Comparison of ENCODE assay signal across 11 cellular contexts in the genomic region with DNA sequence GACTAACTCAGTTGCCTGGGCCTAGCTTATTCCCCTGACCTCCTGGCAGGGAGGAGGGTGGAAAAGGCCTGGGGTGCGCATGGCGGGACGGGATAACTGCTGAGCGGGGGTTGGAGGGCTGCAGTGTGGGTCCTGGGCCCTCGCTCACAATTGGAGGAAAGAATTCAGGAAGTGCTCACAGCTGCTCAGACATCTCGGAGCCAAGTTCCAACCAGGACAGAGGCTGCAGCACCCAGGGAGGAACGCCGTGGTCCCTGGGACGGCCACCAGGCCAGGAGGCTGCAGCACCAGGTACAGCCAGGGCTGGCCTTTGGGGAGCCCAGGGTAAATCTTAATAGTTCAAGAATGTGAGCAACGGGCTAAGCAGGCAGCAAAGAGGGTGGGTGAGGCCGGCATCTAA. TPM values are rescaled to one million over a fixed set of nuclear protein-coding genes. Genes with fewer than 3 reads are reported as not detected.
DNase-seq lines count a peak whose midpoint lies in the region; ATAC-seq and TF ChIP-seq lines count a peak whose summit lies in the region.
"Had no signal": no experiment of that assay in that cellular context is flagged by ENCODE, and none has a peak within 500 bp of the region (broad histone marks: within the 10 kb centered on the region; RNA-seq: fewer than 3 reads in every experiment).

A gene with protein sequence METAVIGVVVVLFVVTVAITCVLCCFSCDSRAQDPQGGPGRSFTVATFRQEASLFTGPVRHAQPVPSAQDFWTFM (plus strand): TSS at position 217 of the 400 bp plus-strand sequence. CDS start 974 bp downstream, outside the sequence.

- TF ChIP-seq POLR2A in vagina (IDR thresholded peaks at IDR 0.05), result no peak

- peak within 1 kb of the TSS in 1 of 2 donors; percentile 45 for H3K4me3 Mint-ChIP-seq in effector memory CD8-positive, alpha-beta T cell
- H3K4me3 Mint-ChIP-seq in nephron, result peak within 1 kb of the TSS in 1 of 3 experiments; percentile 57
- H3K4me3 Mint-ChIP-seq: memory B cell had no signal

- H3K4me1 ChIP-seq in vagina, result peaks cover 78% of the 10 kb centered on the region

- peaks cover 0 to 8% of the 10 kb centered on the region in 2 donors for H3K27me3 Mint-ChIP-seq in effector memory CD8-positive, alpha-beta T cell
- H3K27me3 Mint-ChIP-seq in nephron (ENCODE audit: low read depth), result no peaks in the 10 kb centered on the region

- no peaks in the 10 kb centered on the region for H3K36me3 Mint-ChIP-seq in activated naive CD4-positive, alpha-beta T cell treated with anti-CD3 and anti-CD28 coated beads, Interleukin-2, amount 50 U/mL, for 72 hours
- no peaks in the 10 kb centered on the region for H3K36me3 Mint-ChIP-seq in effector memory CD8-positive, alpha-beta T cell (ENCODE audit: insufficient read depth)
- no peaks in the 10 kb centered on the region for H3K36me3 Mint-ChIP-seq in nephron (ENCODE audit: low read depth)
- H3K36me3 Mint-ChIP-seq: memory B cell had no signal

- no peaks in the 10 kb centered on the region for H3K9me3 Mint-ChIP-seq in activated naive CD4-positive, alpha-beta T cell treated with anti-CD3 and anti-CD28 coated beads, Interleukin-2, amount 50 U/mL, for 72 hours
- H3K9me3 Mint-ChIP-seq in effector memory CD8-positive, alpha-beta T cell, result no peaks in the 10 kb centered on the region
- H3K9me3 Mint-ChIP-seq in nephron, result no peaks in the 10 kb centered on the region
- H3K9me3 Mint-ChIP-seq: memory B cell had no signal

- no peak for DNase-seq in activated naive CD4-positive, alpha-beta T cell treated with anti-CD3 and anti-CD28 coated beads, Interleukin-2, amount 50 U/mL, for 72 hours (ENCODE audit: low spot score in 2 of 2)
- DNase-seq in activated naive CD4-positive, alpha-beta T cell treated with anti-CD3 and anti-CD28 coated beads, Interleukin-2, amount 50 U/mL, for 16 hours, result no peak
- DNase-seq in effector memory CD8-positive, alpha-beta T cell, result no peak
- no peak for DNase-seq in vagina (ENCODE audit: extremely low spot score in 2 of 2)
- no peak for DNase-seq in HPDE6-E6E7 (ENCODE audit: extremely low spot score)
- DNase-seq: NCI-H1436 had no signal

- H3K4me1 Mint-ChIP-seq in effector memory CD8-positive, alpha-beta T cell (ENCODE audit: low read depth in 2 of 2), result peaks cover 12 to 14% of the 10 kb centered on the region in 2 donors
- H3K4me1 Mint-ChIP-seq in nephron, result peaks cover 60% of the 10 kb centered on the region

- H3K36me3 ChIP-seq in vagina, result no peaks in the 10 kb centered on the region

- TF ChIP-seq CTCF in nephron (IDR thresholded peaks at IDR 0.05; ENCODE audit: unreplicated experiment in 3 of 3) (no peak), vagina (IDR thresholded peaks at IDR 0.05) (no peak)

- intact Hi-C loops in vagina (cut with DNase I), result loop anchor here (5.0 kb wide), 1 partner anchor 38 kb away; no protein-coding TSS in a partner anchor

- peak within 1 kb of the TSS; percentile 1 to 6 for H3K27ac Mint-ChIP-seq in activated naive CD4-positive, alpha-beta T cell treated with anti-CD3 and anti-CD28 coated beads, Interleukin-2, amount 50 U/mL, for 72 hours
- peak within 1 kb of the TSS; percentile 25 to 67 for H3K27ac Mint-ChIP-seq in effector memory CD8-positive, alpha-beta T cell
- H3K27ac Mint-ChIP-seq in nephron, result peak within 1 kb of the TSS; percentile 96 to 99 (median 96)
- H3K27ac Mint-ChIP-seq: memory B cell had no signal

- H3K9me3 ChIP-seq in vagina, result no peaks in the 10 kb centered on the region

- peak within 1 kb of the TSS; percentile 97 for H3K27ac ChIP-seq in vagina

- ATAC-seq in activated naive CD4-positive, alpha-beta T cell treated with anti-CD3 and anti-CD28 coated beads, Interleukin-2, amount 50 U/mL, for 72 hours, result no peak
- ATAC-seq in effector memory CD8-positive, alpha-beta T cell (replicated peaks), result no peak
- ATAC-seq in HG02973 (IDR thresholded peaks at IDR 0.05; ENCODE audit: unreplicated experiment) (no peak), HG02970 (IDR thresholded peaks at IDR 0.05; ENCODE audit: low FRiP score, unreplicated experiment) (no peak)

- H3K4me3 ChIP-seq in vagina, result no peak within 1 kb of the TSS

- H3K27me3 ChIP-seq in vagina, result no peaks in the 10 kb centered on the region

RNA-seq across cellular contexts. Expression of the gene that starts here (rescaled TPM):
- total RNA-seq in activated naive CD4-positive, alpha-beta T cell treated with anti-CD3 and anti-CD28 coated beads, Interleukin-2, amount 50 U/mL, for 72 hours, result not detected
- total RNA-seq in vagina, result 0.49 TPM
- total RNA-seq: T-helper 2 cell treated with Interferon-gamma antibody and Interleukin-4, amounts not matched to agents 100 ng/mL and 5 ng/mL, for 36 hours had no signal

Comparison
In these comparisons a context has a peak if more than half of its experiments do, and no peak if none do; other contexts are left out.
1. H3K27ac Mint-ChIP-seq: peak in every context shown above with its lines; median percentile 96 in nephron; 46 in effector memory CD8-positive, alpha-beta T cell; 4 in activated naive CD4-positive, alpha-beta T cell treated with anti-CD3 and anti-CD28 coated beads, Interleukin-2, amount 50 U/mL, for 72 hours.